In the genomic region with DNA sequence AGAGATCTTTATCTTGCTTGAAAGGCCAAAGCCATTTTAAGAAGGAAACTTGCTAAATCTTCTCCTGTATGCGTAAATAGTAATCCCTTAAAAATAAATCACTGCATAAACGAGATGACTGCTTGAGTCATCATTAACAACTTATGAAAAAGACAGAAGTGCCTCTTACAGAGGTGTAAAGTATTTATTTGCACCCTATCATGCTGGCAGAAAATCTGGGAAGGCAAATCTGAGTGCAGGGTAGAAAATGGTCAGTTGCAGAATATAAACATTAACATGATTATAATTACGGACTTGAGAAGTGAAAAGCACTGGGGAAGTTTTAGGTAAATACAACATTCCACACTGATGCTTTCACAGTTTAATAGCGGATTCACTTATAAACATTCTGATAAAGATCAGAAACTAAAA, we compare ENCODE assay signal across 18 cellular contexts.
DNase-seq lines count a peak whose midpoint lies in the region; ATAC-seq and TF ChIP-seq lines count a peak whose summit lies in the region.
"Had no signal": no experiment of that assay in that cellular context is flagged by ENCODE, and none has a peak within 500 bp of the region (broad histone marks: within the 10 kb centered on the region; RNA-seq: fewer than 3 reads in every experiment).

No MANE protein-coding gene starts in this region.

- H4K20me1 ChIP-seq in IMR-90 (ENCODE audit: insufficient read depth, low read length) = no peaks in the 10 kb centered on the region
- H4K20me1 ChIP-seq in H9 (ENCODE audit: control insufficient read depth, insufficient read depth, insufficient read length) = no peaks in the 10 kb centered on the region

- H3K79me2 ChIP-seq in H9 (ENCODE audit: insufficient read depth, low read length) = no peaks in the 10 kb centered on the region

- H3K9ac ChIP-seq in IMR-90 (ENCODE audit: low read depth, low read length) = no peak overlapping the region
- no peak overlapping the region for H3K9ac ChIP-seq in H9 (ENCODE audit: extremely low read depth, insufficient read length, low read length)
- H3K9ac ChIP-seq: KMS-11 had no signal

- BruUV-seq in IMR-90 (replicated peaks; lab: Mats Ljungman, UMichigan) = no TSS peak

- POLR2A ChIA-PET in IMR-90 (lab: Charles Lee; ENCODE audit: unreplicated experiment) = no interaction called here

- no peak for TF ChIP-seq EP300 in sigmoid colon (IDR thresholded peaks at IDR 0.05)

- in situ Hi-C loops in IMR-90 (cut with MboI; ENCODE audit: low sequenced_read_pairs) = loop anchor here (25.0 kb wide), 1 partner anchor 145 kb away; a partner anchor contains a TSS

- H3K23ac ChIP-seq in IMR-90 (ENCODE audit: low read depth, low read length) (peak overlapping the region; percentile 80), H9 (ENCODE audit: insufficient read length, low read depth, low read length) (no peak overlapping the region)

- 0 out of 2 replicates have a peak overlapping the region, but pooled peaks have one; percentile 28 for H3K14ac ChIP-seq in IMR-90 (replicated peaks; ENCODE audit: low read depth, low read length)
- H3K14ac ChIP-seq in H9 (ENCODE audit: insufficient read depth, low read length) = no peak overlapping the region

- DNase-seq in EH (ENCODE audit: low read depth) = peak; percentile 87
- DNase-seq in IMR-90 = peak; percentile 88
- DNase-seq in fibroblast of gingiva (ENCODE audit: low read depth) = peak; percentile 16
- DNase-seq in sigmoid colon = no peak
- DNase-seq in H9 = no peak
- no peak for DNase-seq in NCI-H1417 treated with DMSO at 0.1 percent for 48 hours (lab: John Stamatoyannopoulos, UW)
- DNase-seq: BE2C; CD4-positive, alpha-beta memory T cell; GOT3; NCI-H1092 treated with DMSO at 0.1 percent for 48 hours; NCI-H187; NCI-H226; NCI-H526; SHP77 had no signal

- no peaks in the 10 kb centered on the region for H3K4me1 Mint-ChIP-seq in H9

- peak overlapping the region; percentile 22 for H2BK5ac ChIP-seq in IMR-90 (ENCODE audit: low read depth, low read length, poor library complexity, severe bottlenecking)
- no peak overlapping the region for H2BK5ac ChIP-seq in H9 (ENCODE audit: insufficient read length, low read length)

- H3K36me3 ChIP-seq in IMR-90 (ENCODE audit: control insufficient read depth, insufficient read depth, low read length) = no peaks in the 10 kb centered on the region
- no peaks in the 10 kb centered on the region for H3K36me3 ChIP-seq in sigmoid colon
- H3K36me3 ChIP-seq: BE2C had no signal

- H3K4me2 ChIP-seq in IMR-90 (ENCODE audit: low read depth, low read length) (peak overlapping the region; percentile 8), H9 (ENCODE audit: insufficient read depth, insufficient read length, low read length) (no peak overlapping the region)
- H3K4me2 ChIP-seq: KMS-11 had no signal

- H2BK20ac ChIP-seq in IMR-90 (ENCODE audit: low read depth, low read length) (no peak overlapping the region), H9 (ENCODE audit: low read depth, low read length, poor library complexity, severe bottlenecking) (no peak overlapping the region)

- peaks cover 14 to 20% (median 18%) of the 10 kb centered on the region in 3 experiments for H3K36me3 Mint-ChIP-seq in H9 (ENCODE audit: insufficient read depth in 1 of 3, low read depth in 3 of 3)

- H3K9me3 Mint-ChIP-seq in H9 = 0 out of 5 replicates have a peak, but pooled peaks cover 0 to 2% of the 10 kb centered on the region in 2 experiments

- dilution Hi-C loops in IMR-90 (cut with HindIII; ENCODE audit: low sequenced_read_pairs, unreplicated experiment) = no loop called here

- CTCF ChIA-PET in IMR-90 (lab: Yijun Ruan, JAX) = no interaction called here

- no peak overlapping the region for H3K4ac ChIP-seq in IMR-90 (ENCODE audit: low read depth, low read length)
- H3K4ac ChIP-seq in H9 (ENCODE audit: low read depth, low read length) = no peak overlapping the region

- no peaks in the 10 kb centered on the region; the same call in 1 of the 2 replicates for H3K9me3 ChIP-seq in IMR-90 (ENCODE audit: control insufficient read depth, insufficient read depth, low read length)
- H3K9me3 ChIP-seq in sigmoid colon = no peaks in the 10 kb centered on the region
- no peaks in the 10 kb centered on the region for H3K9me3 ChIP-seq in H9 (ENCODE audit: control insufficient read depth, low read depth, low read length)
- H3K9me3 ChIP-seq: BE2C had no signal

- peaks cover 6% of the 10 kb centered on the region for H3K9me1 ChIP-seq in IMR-90 (ENCODE audit: insufficient read depth, low read length)

- H3K27me3 ChIP-seq in IMR-90 (ENCODE audit: control insufficient read depth, insufficient read depth, low read length) (no peaks in the 10 kb centered on the region), sigmoid colon (no peaks in the 10 kb centered on the region), H9 (ENCODE audit: insufficient read depth, low read length) (no peaks in the 10 kb centered on the region)
- H3K27me3 ChIP-seq: BE2C had no signal

- H3K56ac ChIP-seq in IMR-90 (ENCODE audit: extremely low read depth, insufficient read depth, low read length) (no peak overlapping the region), H9 (ENCODE audit: insufficient read length, low read depth, low read length) (no peak overlapping the region)

- H2AK9ac ChIP-seq in IMR-90 (replicated peaks; ENCODE audit: low read depth, low read length, poor library complexity) = no peak overlapping the region

- H3K4me3 ChIP-seq in IMR-90 (ENCODE audit: insufficient read depth, low read depth, low read length) = no peak overlapping the region
- no peak overlapping the region for H3K4me3 ChIP-seq in sigmoid colon
- H3K4me3 ChIP-seq: GM12878 had no signal

- H2AFZ ChIP-seq in IMR-90 (replicated peaks; ENCODE audit: low read length, poor library complexity) = no peak overlapping the region
- no peak overlapping the region for H2AFZ ChIP-seq in H9 (ENCODE audit: low read length)

- peak; percentile 83 for ATAC-seq in IMR-90 (ENCODE audit: low read depth)
- no peak for ATAC-seq in GM19328 (IDR thresholded peaks at IDR 0.05; ENCODE audit: unreplicated experiment)
- ATAC-seq: GM12878, HepG2 had no signal

- H2BK15ac ChIP-seq in IMR-90 (ENCODE audit: low read depth, low read length) (0 out of 3 replicates have a peak overlapping the region, but pooled peaks have one; percentile 25), H9 (ENCODE audit: low read depth, low read length) (no peak overlapping the region)

- no peak overlapping the region for H3K4me3 Mint-ChIP-seq in H9
- H3K4me3 Mint-ChIP-seq: CD4-positive, alpha-beta memory T cell had no signal

- H2AK5ac ChIP-seq in IMR-90 (ENCODE audit: low read depth, low read length) (no peak overlapping the region), H9 (ENCODE audit: insufficient read length, low read length) (no peak overlapping the region)

- H4K91ac ChIP-seq in IMR-90 (ENCODE audit: insufficient read depth, low read depth, low read length) (0 out of 2 replicates have a peak overlapping the region, but pooled peaks have one; percentile 24), H9 (ENCODE audit: insufficient read length, low read depth, low read length) (no peak overlapping the region)

- H3K79me1 ChIP-seq in IMR-90 (ENCODE audit: low read depth in 1 of 2, low read length in 2 of 2) (0 out of 4 replicates have a peak, but pooled peaks cover 0 to 5% of the 10 kb centered on the region in 2 experiments), H9 (ENCODE audit: insufficient read depth, low read depth, low read length, poor library complexity, severe bottlenecking) (no peaks in the 10 kb centered on the region)

- no CpG with 5 or more reads among the region's 4 CpGs for WGBS in IMR-90 (ENCODE audit: extremely low coverage in 2 of 2, insufficient read length in 1 of 2), 2 experiments
- 84 to 87% methylated on average over 4 of the region's 4 CpGs for WGBS in sigmoid colon, 2 donors
- no CpG with 5 or more reads among the region's 4 CpGs for WGBS in H9 (ENCODE audit: extremely low coverage, insufficient read length, low lambda C conversion rate)

- TF ChIP-seq RAD21 in IMR-90 (IDR thresholded peaks at IDR 0.05; ENCODE audit: low read length) = no peak

- H3K23me2 ChIP-seq in H9 (ENCODE audit: insufficient read length, low read depth, low read length, poor library complexity, severe bottlenecking) = no peaks in the 10 kb centered on the region

- H3K27ac ChIP-seq in IMR-90 (ENCODE audit: insufficient read depth, low read length) = peak overlapping the region; percentile 91; the same call in 1 of the 2 replicates
- H3K27ac ChIP-seq in sigmoid colon = peak overlapping the region; percentile 44 to 70 (median 66)
- no peak overlapping the region for H3K27ac ChIP-seq in H9 (ENCODE audit: insufficient read length, low read depth, low read length)
- H3K27ac ChIP-seq: KMS-11 had no signal

- no peak for TF ChIP-seq POLR2A in IMR-90 (IDR thresholded peaks at IDR 0.05; ENCODE audit: low read depth, low read length)
- no peak for TF ChIP-seq POLR2A in sigmoid colon (IDR thresholded peaks at IDR 0.05)

- H3K27me3 Mint-ChIP-seq in H9 (ENCODE audit: low read depth) = no peaks in the 10 kb centered on the region
- H3K27me3 Mint-ChIP-seq: CD4-positive, alpha-beta memory T cell had no signal

- H4K5ac ChIP-seq in IMR-90 (ENCODE audit: low read depth, low read length) = no peak overlapping the region; the same call in 1 of the 2 replicates
- no peak overlapping the region for H4K5ac ChIP-seq in H9 (ENCODE audit: insufficient read length, low read depth, low read length)

- H3T11ph ChIP-seq in H9 (ENCODE audit: low read length) = no peak overlapping the region

- no peak overlapping the region; the same call in none of the 2 replicates for H3K18ac ChIP-seq in IMR-90 (ENCODE audit: low read depth, low read length)
- H3K18ac ChIP-seq in H9 (ENCODE audit: insufficient read length, low read depth, low read length) = no peak overlapping the region

- H2BK12ac ChIP-seq in H9 (ENCODE audit: insufficient read length, low read depth, low read length) = no peak overlapping the region

- H2BK120ac ChIP-seq in IMR-90 (ENCODE audit: low read depth, low read length) (0 out of 2 replicates have a peak overlapping the region, but pooled peaks have one; percentile 41), H9 (ENCODE audit: low read depth, low read length, poor library complexity, severe bottlenecking) (no peak overlapping the region)

- H3K27ac Mint-ChIP-seq in H9 = no peak overlapping the region

- H3K4me1 ChIP-seq in IMR-90 (ENCODE audit: control insufficient read depth, insufficient read depth, low read length) (peaks cover 7% of the 10 kb centered on the region), sigmoid colon (peaks cover 0 to 63% (median 50%) of the 10 kb centered on the region in 4 donors), H9 (ENCODE audit: insufficient read depth, low read length) (no peaks in the 10 kb centered on the region)

- TF ChIP-seq CTCF in IMR-90 (conservative IDR thresholded peaks at IDR 0.05; ENCODE audit: low read depth, low read length) (no peak), sigmoid colon (IDR thresholded peaks at IDR 0.05) (no peak), H9 (conservative IDR thresholded peaks at IDR 0.05) (no peak)

- intact Hi-C loops in IMR-90 (cut with micrococcal nuclease) = loop anchor here (2.0 to 10.0 kb wide), 2 partner anchors 67 to 667 kb away; a partner anchor contains a TSS
- intact Hi-C loops in sigmoid colon (cut with DNase I) = no loop called here

- H4K8ac ChIP-seq in IMR-90 (ENCODE audit: low read depth in 2 of 2, low read length in 2 of 2) (no peak overlapping the region), H9 (replicated peaks; ENCODE audit: insufficient read length, low read depth, low read length) (no peak overlapping the region)

TF ChIP-seq in IMR-90, 13 proteins besides CTCF, POLR2A, EP300 and RAD21 (continues in another document):
- TF ChIP-seq FOS (IDR thresholded peaks at IDR 0.05; ENCODE audit: low read depth, low read length) = no peak

Comparison
In these comparisons a context has a peak if more than half of its experiments do, and no peak if none do; other contexts are left out.
1. DNase-seq: peak in EH (single experiment), IMR-90 (single experiment) and fibroblast of gingiva (single experiment); none in sigmoid colon (single experiment), H9 (single experiment) and NCI-H1417 treated with DMSO at 0.1 percent for 48 hours (single experiment).